ENCODE assay signal across 8 cellular contexts in genomic region chr10:2137549-2138174, GRCh38.
DNase-seq lines count a peak whose midpoint lies in the region; ATAC-seq and TF ChIP-seq lines count a peak whose summit lies in the region.

No MANE protein-coding gene starts in this region.

- no peak overlapping the region for H2BK15ac ChIP-seq in mesendoderm (replicated peaks; ENCODE audit: low read depth)

- no peak overlapping the region for H3K27ac ChIP-seq in mesendoderm (ENCODE audit: low read depth, low read length)
- H3K27ac ChIP-seq in adrenal gland: no peak overlapping the region

- no peaks in the 10 kb centered on the region for H3K79me2 ChIP-seq in mesendoderm (ENCODE audit: control insufficient read depth, insufficient read depth, low read length)

- no peaks in the 10 kb centered on the region for H3K27me3 ChIP-seq in mesendoderm (ENCODE audit: insufficient read depth, low read length, poor library complexity)
- H3K27me3 ChIP-seq in adrenal gland: no peaks in the 10 kb centered on the region

- H3K23ac ChIP-seq in mesendoderm (ENCODE audit: low read length): no peak overlapping the region

- TF ChIP-seq CTCF in adrenal gland (IDR thresholded peaks at IDR 0.05): no peak

- H3K36me3 ChIP-seq in mesendoderm (ENCODE audit: control insufficient read depth, insufficient read depth, low read length) (no peaks in the 10 kb centered on the region), adrenal gland (replicated peaks in 1 of 2) (no peaks in the 10 kb centered on the region)

- H2BK120ac ChIP-seq in mesendoderm (ENCODE audit: low read depth, low read length): no peak overlapping the region

- no peak overlapping the region for H3K9ac ChIP-seq in mesendoderm (ENCODE audit: low read length)

- H3K4ac ChIP-seq in mesendoderm (ENCODE audit: low read depth, low read length): no peak overlapping the region

- H3K79me1 ChIP-seq in mesendoderm (ENCODE audit: low read length): no peaks in the 10 kb centered on the region

- no peak overlapping the region for H3K56ac ChIP-seq in mesendoderm (ENCODE audit: low read length)

- DNase-seq in NCI-H1694 treated with DMSO at 0.1 percent for 48 hours (lab: John Stamatoyannopoulos, UW) (peak; percentile 3), NCI-H1694 (lab: John Stamatoyannopoulos, UW) (no peak), RPMI7951 (ENCODE audit: low read depth) (peak; percentile 50), mesendoderm (peak; percentile 83), mucosa of gallbladder (ENCODE audit: low spot score) (no peak), adrenal gland (no peak)

- WGBS in mesendoderm (ENCODE audit: extremely low coverage, insufficient coverage, low lambda C conversion rate): no CpG with 5 or more reads among the region's 4 CpGs
- 83 to 89% (median 84%) methylated on average over 4 of the region's 4 CpGs for WGBS in adrenal gland, 4 donors

- H3K4me3 ChIP-seq in mesendoderm (ENCODE audit: low read length): no peak overlapping the region
- no peak overlapping the region for H3K4me3 ChIP-seq in adrenal gland

- TF ChIP-seq POLR2A in adrenal gland (IDR thresholded peaks at IDR 0.05): no peak

- H4K8ac ChIP-seq in mesendoderm (ENCODE audit: low read depth, low read length): no peak overlapping the region

- H3K9me3 ChIP-seq in adrenal gland (replicated peaks in 1 of 3): no peaks in the 10 kb centered on the region

- no peak overlapping the region for H2BK5ac ChIP-seq in mesendoderm (ENCODE audit: low read length)

- no peaks in the 10 kb centered on the region for H3K4me1 ChIP-seq in mesendoderm (ENCODE audit: control insufficient read depth, low read depth, low read length)
- no peaks in the 10 kb centered on the region for H3K4me1 ChIP-seq in adrenal gland (replicated peaks in 1 of 2)

- ATAC-seq in HG02885 (IDR thresholded peaks at IDR 0.05; ENCODE audit: poor library complexity, unreplicated experiment) (peak; percentile 49), HG03095 (IDR thresholded peaks at IDR 0.05; ENCODE audit: unreplicated experiment) (no peak)

- no peak overlapping the region for H4K5ac ChIP-seq in mesendoderm (ENCODE audit: low read length)

- H3K18ac ChIP-seq in mesendoderm (ENCODE audit: low read length): no peak overlapping the region

- no peak overlapping the region for H2AK5ac ChIP-seq in mesendoderm (ENCODE audit: low read length)

- no peak overlapping the region for H3K4me2 ChIP-seq in mesendoderm (ENCODE audit: low read length)

- intact Hi-C loops in adrenal gland (cut with DNase I): no loop called here

Comparison
In these comparisons a context has a peak if more than half of its experiments do, and no peak if none do; other contexts are left out.
1. DNase-seq: peak in NCI-H1694 treated with DMSO at 0.1 percent for 48 hours (single experiment), RPMI7951 (single experiment) and mesendoderm (single experiment); none in NCI-H1694 (single experiment), mucosa of gallbladder (single experiment) and adrenal gland (0 of 7).